ENCODE assay signal across 1 cellular context in genomic region chr2:101230541-101230993, GRCh38.
TF ChIP-seq lines count a peak whose summit lies in the region.

No MANE protein-coding gene starts in this region.

TF ChIP-seq in K562, 482 proteins besides CTCF, POLR2A, EP300 and RAD21 (continued from another document):
- TF ChIP-seq ZNF76 (CRISPR knock-in tag; IDR thresholded peaks at IDR 0.05; ENCODE audit: borderline replicate concordance) (no peak), ARID1B (IDR thresholded peaks at IDR 0.05) (no peak), EP400 (IDR thresholded peaks at IDR 0.05) (no peak), MLLT1 (IDR thresholded peaks at IDR 0.05) (no peak), SP1 (CRISPR knock-in tag; IDR thresholded peaks at IDR 0.05) (no peak), TEAD1 (CRISPR knock-in tag; IDR thresholded peaks at IDR 0.05) (no peak), TAF9B (IDR thresholded peaks at IDR 0.05; ENCODE audit: partially characterized antibody) (no peak), MAFG (tag; conservative IDR thresholded peaks at IDR 0.05) (no peak)
- TF ChIP-seq, protein P1, sequence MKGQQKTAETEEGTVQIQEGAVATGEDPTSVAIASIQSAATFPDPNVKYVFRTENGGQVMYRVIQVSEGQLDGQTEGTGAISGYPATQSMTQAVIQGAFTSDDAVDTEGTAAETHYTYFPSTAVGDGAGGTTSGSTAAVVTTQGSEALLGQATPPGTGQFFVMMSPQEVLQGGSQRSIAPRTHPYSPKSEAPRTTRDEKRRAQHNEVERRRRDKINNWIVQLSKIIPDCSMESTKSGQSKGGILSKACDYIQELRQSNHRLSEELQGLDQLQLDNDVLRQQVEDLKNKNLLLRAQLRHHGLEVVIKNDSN (CRISPR knock-in tag; IDR thresholded peaks at IDR 0.05): no peak
